In the genomic region with DNA sequence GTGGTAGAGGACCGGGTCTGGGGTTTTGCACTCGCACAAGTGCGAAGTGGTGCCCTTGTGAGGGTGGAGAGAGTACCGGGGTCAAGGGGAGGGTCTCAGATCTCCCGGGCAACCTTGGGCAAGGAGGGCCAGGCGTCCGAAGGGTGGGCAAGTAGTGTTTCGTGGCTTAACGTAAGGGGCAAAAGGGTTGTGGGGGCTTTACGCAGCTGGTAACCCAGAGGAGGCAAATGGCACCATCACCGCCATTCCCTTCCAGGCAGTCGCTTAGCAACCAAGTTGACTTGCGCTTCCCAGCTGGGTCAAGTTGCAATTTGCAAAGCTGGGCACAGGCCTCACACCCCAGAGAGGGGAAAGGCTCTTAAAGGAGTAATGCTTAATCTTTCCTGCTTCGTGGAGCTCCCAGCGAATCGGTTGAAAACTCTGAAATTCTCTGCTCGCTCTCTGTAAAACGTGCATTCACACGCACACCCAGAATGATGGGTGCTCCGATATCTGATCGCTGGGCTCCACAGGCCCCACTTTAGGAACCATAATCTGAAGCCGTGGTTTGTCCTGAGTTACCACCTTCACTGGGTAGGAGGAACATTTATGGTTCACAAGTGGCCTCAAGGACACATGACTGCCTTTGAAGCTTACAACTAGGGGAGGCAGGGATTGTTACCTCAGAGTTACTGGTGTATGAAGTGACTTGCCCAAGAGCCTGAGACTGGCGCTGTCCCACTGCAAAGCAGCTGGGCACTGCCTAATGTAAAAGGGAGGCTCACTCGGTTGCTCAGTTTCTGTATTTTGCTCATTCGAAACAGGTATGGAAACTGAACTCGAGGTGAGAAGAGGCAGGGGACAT, we compare ENCODE assay signal across 9 cellular contexts.
DNase-seq lines count a peak whose midpoint lies in the region; ATAC-seq and TF ChIP-seq lines count a peak whose summit lies in the region.
"Had no signal": no experiment of that assay in that cellular context is flagged by ENCODE, and none has a peak within 500 bp of the region (broad histone marks: within the 10 kb centered on the region; RNA-seq: fewer than 3 reads in every experiment).

No MANE protein-coding gene starts in this region.

- no peak for ATAC-seq in thoracic aorta (ENCODE audit: insufficient number of reproducible peaks, low FRiP score, low read depth)

- H3K4me1 Mint-ChIP-seq in T-helper 2 cell treated with Interferon-gamma antibody and Interleukin-4, amounts not matched to agents 5 μg/mL and 100 μg/mL, for 36 hours (ENCODE audit: low read depth), result peaks cover 16% of the 10 kb centered on the region
- H3K4me1 Mint-ChIP-seq in endothelial cell (ENCODE audit: unreplicated experiment), result peaks cover 11% of the 10 kb centered on the region

- DNase-seq in T-helper 2 cell treated with Interferon-gamma antibody and Interleukin-4, amounts not matched to agents 5 μg/mL and 100 μg/mL, for 36 hours (ENCODE audit: low spot score), result no peak
- no peak for DNase-seq in T-helper 2 cell
- DNase-seq in endothelial cell (ENCODE audit: low spot score), result no peak
- no peak for DNase-seq in thoracic aorta (ENCODE audit: low spot score)
- no peak for DNase-seq in kidney glomerular epithelial cell (lab: John Stamatoyannopoulos, UW)
- DNase-seq in SIG-M5 treated with dmso at 0.1 percent for 504 hours (lab: John Stamatoyannopoulos, UW; ENCODE audit: unreplicated experiment), result no peak
- DNase-seq in activated CD4-positive, CD25-positive, alpha-beta regulatory T cell treated with anti-CD3 and anti-CD28 coated beads, Interleukin-2, amount 50 U/mL, for 72 hours, result no peak
- DNase-seq: HCEC 1CT had no signal

- H3K27me3 Mint-ChIP-seq in T-helper 2 cell treated with Interferon-gamma antibody and Interleukin-4, amounts not matched to agents 5 μg/mL and 100 μg/mL, for 36 hours (ENCODE audit: low read depth), result peaks cover 56% of the 10 kb centered on the region
- peaks cover 22% of the 10 kb centered on the region for H3K27me3 Mint-ChIP-seq in endothelial cell (ENCODE audit: unreplicated experiment)

- H3K4me3 Mint-ChIP-seq in T-helper 2 cell treated with Interferon-gamma antibody and Interleukin-4, amounts not matched to agents 5 μg/mL and 100 μg/mL, for 36 hours, result peak overlapping the region; percentile 40
- peak overlapping the region; percentile 59 for H3K4me3 Mint-ChIP-seq in endothelial cell (ENCODE audit: unreplicated experiment)

- TF ChIP-seq CTCF in endothelial cell (IDR thresholded peaks at IDR 0.05; ENCODE audit: unreplicated experiment), result no peak
- TF ChIP-seq CTCF in thoracic aorta (IDR thresholded peaks at IDR 0.05), result no peak

- peaks cover 2% of the 10 kb centered on the region for H3K36me3 Mint-ChIP-seq in T-helper 2 cell treated with Interferon-gamma antibody and Interleukin-4, amounts not matched to agents 5 μg/mL and 100 μg/mL, for 36 hours (ENCODE audit: low read depth)
- no peaks in the 10 kb centered on the region for H3K36me3 Mint-ChIP-seq in endothelial cell (ENCODE audit: low read depth, unreplicated experiment)

- H3K36me3 ChIP-seq in muscle layer of duodenum (ENCODE audit: control insufficient read depth in 1 of 2, insufficient read depth in 2 of 2, low read length in 2 of 2) (no peaks in the 10 kb centered on the region), thoracic aorta (no peaks in the 10 kb centered on the region)

- H3K27ac Mint-ChIP-seq in T-helper 2 cell treated with Interferon-gamma antibody and Interleukin-4, amounts not matched to agents 5 μg/mL and 100 μg/mL, for 36 hours, result no peak overlapping the region
- H3K27ac Mint-ChIP-seq in endothelial cell (ENCODE audit: unreplicated experiment), result no peak overlapping the region

- H3K9me3 Mint-ChIP-seq in T-helper 2 cell treated with Interferon-gamma antibody and Interleukin-4, amounts not matched to agents 5 μg/mL and 100 μg/mL, for 36 hours, result no peaks in the 10 kb centered on the region
- no peaks in the 10 kb centered on the region for H3K9me3 Mint-ChIP-seq in endothelial cell (ENCODE audit: unreplicated experiment)

- H3K4me3 ChIP-seq in muscle layer of duodenum (ENCODE audit: low read depth in 1 of 2, low read length in 2 of 2) (peak overlapping the region; percentile 42 to 73), thoracic aorta (peak overlapping the region; percentile 78)

- H3K9me3 ChIP-seq in muscle layer of duodenum (ENCODE audit: control insufficient read depth in 1 of 2, low read length in 2 of 2) (no peaks in the 10 kb centered on the region), thoracic aorta (no peaks in the 10 kb centered on the region)

- H3K27ac ChIP-seq in muscle layer of duodenum (ENCODE audit: low read length), result no peak overlapping the region
- H3K27ac ChIP-seq in thoracic aorta, result no peak overlapping the region

- peaks cover 9% of the 10 kb centered on the region for H3K27me3 ChIP-seq in muscle layer of duodenum (ENCODE audit: low read depth, low read length)
- H3K27me3 ChIP-seq in thoracic aorta (replicated peaks; ENCODE audit: insufficient read depth), result no peaks in the 10 kb centered on the region

- H3K4me1 ChIP-seq in muscle layer of duodenum (ENCODE audit: control insufficient read depth in 1 of 2, insufficient read depth in 2 of 2, low read length in 2 of 2) (peaks cover 0 to 10% of the 10 kb centered on the region in 2 donors), thoracic aorta (ENCODE audit: control insufficient read depth in 1 of 2, low read depth in 2 of 2) (peaks cover 0 to 17% of the 10 kb centered on the region in 2 donors)
